Comparison of ENCODE assay signal across 8 cellular contexts in the genomic region with DNA sequence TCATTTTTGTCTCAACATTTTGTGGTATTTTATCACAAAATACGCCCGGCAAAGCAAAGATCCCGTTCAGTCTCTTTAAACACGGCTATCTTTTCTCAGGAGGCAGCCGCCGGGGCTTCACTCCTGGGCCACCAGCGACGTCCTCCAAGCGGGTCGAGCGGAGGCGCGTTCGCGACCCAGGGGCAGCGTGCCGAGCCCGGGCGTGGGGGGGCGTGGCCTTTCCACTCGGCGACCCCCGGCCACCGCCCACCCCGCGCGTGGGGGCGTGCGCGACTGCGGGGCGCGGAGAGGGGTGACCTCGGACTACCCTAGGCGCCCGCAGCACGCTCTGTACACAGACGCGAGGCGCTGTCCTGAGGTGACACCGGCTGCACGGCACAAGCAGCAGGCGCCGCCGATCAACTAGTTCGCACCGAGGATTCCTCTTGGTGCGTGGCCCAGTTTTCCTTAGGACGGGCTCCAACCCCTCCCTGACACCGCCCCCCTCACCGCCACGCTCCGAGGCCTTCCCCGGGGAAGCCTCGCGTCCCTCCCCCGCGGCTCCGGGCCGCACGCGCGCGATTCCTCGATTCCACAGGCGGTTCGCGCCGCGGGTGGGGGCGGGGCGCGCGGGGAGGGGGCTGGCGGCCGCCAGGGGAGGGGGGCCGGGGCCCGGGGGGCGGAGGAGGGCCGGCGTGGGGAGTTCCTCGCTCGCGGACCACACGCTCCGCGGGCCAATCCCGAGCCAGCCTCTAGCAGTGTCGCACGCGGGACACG. TPM values are rescaled to one million over a fixed set of nuclear protein-coding genes. Genes with fewer than 3 reads are reported as not detected.
DNase-seq lines count a peak whose midpoint lies in the region; ATAC-seq lines count a peak whose summit lies in the region.

No MANE protein-coding gene starts in this region.

- H3K9me3 Mint-ChIP-seq in CD4-positive, alpha-beta memory T cell: no peaks in the 10 kb centered on the region

- peak in 4 of 5 donors; percentile 70 to 78 (median 73) for DNase-seq in CD4-positive, alpha-beta memory T cell
- DNase-seq in SK-N-DZ (ENCODE audit: low spot score) (peak; percentile 75), anterior cingulate cortex (lab: John Stamatoyannopoulos, UW) (peak in 45 of 58 donors; percentile 27 to 91 (median 78)), right cardiac atrium (peak; percentile 88 to 94 (median 93)), retina (peak; percentile 79)

- H3K27ac ChIP-seq in CD4-positive, alpha-beta memory T cell (ENCODE audit: low read depth, low read length): peak overlapping the region; percentile 90
- H3K27ac ChIP-seq in HUES6 (ENCODE audit: low read depth, low read length) (peak overlapping the region; percentile 93), right cardiac atrium (ENCODE audit: low read length) (peak overlapping the region; percentile 70)

- H3K4me3 Mint-ChIP-seq in CD4-positive, alpha-beta memory T cell: peak overlapping the region; percentile 98 to 100 (median 99)

- H3K4me1 Mint-ChIP-seq in CD4-positive, alpha-beta memory T cell: peaks cover 13 to 40% (median 22%) of the 10 kb centered on the region in 4 donors

- CTCF ChIA-PET in CD4-positive, alpha-beta memory T cell (lab: Charles Lee; ENCODE audit: partially characterized antibody): no interaction called here

- WGBS in right cardiac atrium: under 1% methylated on average over 92 of the region's 92 CpGs

- peaks cover 0 to 33% of the 10 kb centered on the region in 2 donors for H3K36me3 Mint-ChIP-seq in CD4-positive, alpha-beta memory T cell

- peak; percentile 31 for ATAC-seq in GM19452 (IDR thresholded peaks at IDR 0.05; ENCODE audit: unreplicated experiment)
- ATAC-seq in right cardiac atrium: peak; percentile 42 to 62
- no peak for ATAC-seq in HG03565 (IDR thresholded peaks at IDR 0.05; ENCODE audit: unreplicated experiment)

- H3K9ac ChIP-seq in HUES6 (ENCODE audit: low read length): peak overlapping the region; percentile 96

- peaks cover 24% of the 10 kb centered on the region for H3K4me1 ChIP-seq in CD4-positive, alpha-beta memory T cell (ENCODE audit: insufficient read depth, low read length)
- H3K4me1 ChIP-seq in HUES6 (ENCODE audit: control insufficient read depth, insufficient read depth, low read length) (peaks cover 38% of the 10 kb centered on the region), right cardiac atrium (ENCODE audit: control insufficient read depth, insufficient read depth, low read length) (no peaks in the 10 kb centered on the region)

- H3K27ac Mint-ChIP-seq in CD4-positive, alpha-beta memory T cell: peak overlapping the region; percentile 96 to 99 (median 98)

- intact Hi-C loops in CD4-positive, alpha-beta memory T cell (cut with micrococcal nuclease): loop anchor here (1.0 to 10.0 kb wide), 12 partner anchors 60 to 1920 kb away; a partner anchor contains a TSS
- intact Hi-C loops in right cardiac atrium (cut with DNase I): loop anchor here in 2 of 4 donors (5.0 to 10.0 kb wide), 2 partner anchors 442 to 1030 kb away; no protein-coding TSS in a partner anchor

- POLR2A ChIA-PET in CD4-positive, alpha-beta memory T cell (lab: Charles Lee; ENCODE audit: partially characterized antibody): interaction anchor here (0.9 to 1.2 kb wide), 4 partner anchors 10 to 884 kb away, joined by 3 to 8 read pairs (median 6); a partner anchor contains a TSS

- H3K9me3 ChIP-seq in CD4-positive, alpha-beta memory T cell (ENCODE audit: control insufficient read depth in 1 of 2, low read length in 2 of 2): no peaks in the 10 kb centered on the region
- no peaks in the 10 kb centered on the region for H3K9me3 ChIP-seq in HUES6 (ENCODE audit: control insufficient read depth, insufficient read depth, low read depth, low read length)
- H3K9me3 ChIP-seq in right cardiac atrium (ENCODE audit: control insufficient read depth, low read length): no peaks in the 10 kb centered on the region

- peaks cover 0 to 5% of the 10 kb centered on the region in 2 donors for H3K27me3 Mint-ChIP-seq in CD4-positive, alpha-beta memory T cell

- H3K27me3 ChIP-seq in CD4-positive, alpha-beta memory T cell (ENCODE audit: insufficient read depth, low read length): no peaks in the 10 kb centered on the region
- no peaks in the 10 kb centered on the region for H3K27me3 ChIP-seq in HUES6 (ENCODE audit: control insufficient read depth, insufficient read depth, low read length)
- H3K27me3 ChIP-seq in right cardiac atrium (ENCODE audit: control insufficient read depth, insufficient read depth): no peaks in the 10 kb centered on the region

- H3K36me3 ChIP-seq in CD4-positive, alpha-beta memory T cell (ENCODE audit: insufficient read depth, low read length): no peaks in the 10 kb centered on the region
- H3K36me3 ChIP-seq in HUES6 (ENCODE audit: control insufficient read depth, insufficient read depth, low read length): peaks cover 13% of the 10 kb centered on the region

- H3K4me3 ChIP-seq in CD4-positive, alpha-beta memory T cell (ENCODE audit: low read length in 2 of 2): peak overlapping the region; percentile 34 to 96
- H3K4me3 ChIP-seq in HUES6 (ENCODE audit: low read depth, low read length): peak overlapping the region; percentile 89
- peak overlapping the region; percentile 89 for H3K4me3 ChIP-seq in right cardiac atrium (ENCODE audit: low read length)

RNA-seq across cellular contexts. Expression of a gene that starts 1.1 kb away (rescaled TPM):
- 10 to 100 TPM; 20.2 to 21.6 TPM for total RNA-seq in CD4-positive, alpha-beta memory T cell
- 10 to 100 TPM in 1 of 2 donors, 1 to 10 TPM in 1; 2.4 to 11.7 TPM for polyA plus RNA-seq in CD4-positive, alpha-beta memory T cell
- 25.1 and 33.1 TPM in 2 replicates for polyA plus RNA-seq in SK-N-DZ (2014; cell fraction: cytosol; rRNA removed)
- polyA plus RNA-seq in SK-N-DZ (2014; cell fraction: nucleus; rRNA removed): 38.6 and 40.6 TPM in 2 replicates
- 10 to 100 TPM in 1 of 4 donors, 1 to 10 TPM in 3; 6.8 to 10.1 (median 9.4) TPM for total RNA-seq in right cardiac atrium
- polyA plus RNA-seq in right cardiac atrium: 4.1 TPM
